Comparison of ENCODE assay signal across 1 cellular context in genomic region chr16:31460582-31461002, GRCh38.
TF ChIP-seq lines count a peak whose summit lies in the region.

No MANE protein-coding gene starts in this region.

TF ChIP-seq in H1, 55 proteins besides CTCF, POLR2A, EP300 and RAD21:
- TF ChIP-seq FOSL1 (IDR thresholded peaks at IDR 0.05; ENCODE audit: insufficient read depth, low read depth, low read length) (no peak), CHD7 (IDR thresholded peaks at IDR 0.05; ENCODE audit: insufficient replicate concordance, low read length) (peak; percentile 22)
